28 cellular contexts compared by ENCODE assay signal in genomic region chr2:145674705-145675104, GRCh38.
"Had no signal": no experiment of that assay in that cellular context is flagged by ENCODE, and none has a peak within 500 bp of the region (broad histone marks: within the 10 kb centered on the region; RNA-seq: fewer than 3 reads in every experiment).

No MANE protein-coding gene starts in this region.

- FAIRE-seq: pancreas, urothelium cell line had no signal

- DNase-seq: naive thymus-derived CD4-positive, alpha-beta T cell; natural killer cell; nucleus accumbens; pancreas; right cardiac atrium; spleen; stimulated activated CD4-positive, alpha-beta T cell treated with anti-CD3 and anti-CD28 coated beads, Interleukin-12 subunit alpha, Interleukin-12 subunit beta, amount 100 ng/mL, for 4 hours; stimulated activated CD4-positive, alpha-beta T cell treated with anti-CD3 and anti-CD28 coated beads, Interleukin-1b, Interleukin-23, amount 100 ng/mL, for 48 hours; stimulated activated CD4-positive, alpha-beta T cell treated with anti-CD3 and anti-CD28 coated beads, Interleukin-4, amount 100 ng/mL, for 1 hour; stimulated activated CD4-positive, alpha-beta T cell treated with anti-CD3 and anti-CD28 coated beads, Interleukin-4, amount 100 ng/mL, for 4 hours; stimulated activated CD8-positive, alpha-beta memory T cell treated with anti-CD3 and anti-CD28 coated beads, Interleukin-4, amount 100 ng/mL, for 48 hours; stimulated activated naive CD4-positive, alpha-beta T cell; stimulated activated naive CD8-positive, alpha-beta T cell treated with anti-CD3 and anti-CD28 coated beads, Interleukin-15, amount 100 ng/mL, for 72 hours; stimulated activated naive CD8-positive, alpha-beta T cell treated with anti-CD3 and anti-CD28 coated beads, Interleukin-15, Interleukin-2, amounts not matched to agents 100 U/mL and 50 U/mL, for 24 hours; substantia nigra; testis; tibial artery; transverse colon had no signal

- H3K27me3 ChIP-seq: neural progenitor cell, neutrophil, pancreas, spleen, suprapubic skin, testis, tibial artery, transverse colon, vagina had no signal

- H2AFZ ChIP-seq: neural progenitor cell had no signal

- H3K27ac ChIP-seq: neural progenitor cell, neutrophil, pancreas, prostate gland, skin epidermis, spleen, suprapubic skin, testis, tibial artery, transverse colon, vagina had no signal

- H3K36me3 ChIP-seq: neural progenitor cell, neutrophil, pancreas, prostate gland, spleen, suprapubic skin, tibial artery, transverse colon, vagina had no signal

- ATAC-seq: naive thymus-derived CD4-positive, alpha-beta T cell; natural killer cell; pancreas; right cardiac atrium; sciatic nerve; stimulated activated memory B cell treated with anti-CD40 and anti-IgM and Interleukin-4, amounts not matched to agents 10 μg/mL and 1 μg/mL and 100 μg/mL, for 72 hours; stimulated activated naive CD8-positive, alpha-beta T cell treated with anti-CD3 and anti-CD28 coated beads, Interleukin-15, amount 100 ng/mL, for 72 hours; stimulated activated naive CD8-positive, alpha-beta T cell treated with anti-CD3 and anti-CD28 coated beads, Interleukin-15, Interleukin-2, amounts not matched to agents 100 U/mL and 50 U/mL, for 24 hours had no signal

- H3K9me3 ChIP-seq: neutrophil, pancreas, prostate gland, spleen, suprapubic skin, testis, tibial artery, transverse colon, vagina had no signal

- H3K4me1 ChIP-seq: neural progenitor cell, pancreas, prostate gland, suprapubic skin, testis, tibial artery, transverse colon, vagina had no signal

- H3K9ac ChIP-seq: neural progenitor cell had no signal

- H3K4me3 ChIP-seq: neural progenitor cell, pancreas, prostate gland, skin epidermis, smooth muscle cell, spleen, suprapubic skin, testis, tibial artery, transverse colon, vagina had no signal

- H3K4me2 ChIP-seq: neural progenitor cell, smooth muscle cell had no signal
